In the genomic region with DNA sequence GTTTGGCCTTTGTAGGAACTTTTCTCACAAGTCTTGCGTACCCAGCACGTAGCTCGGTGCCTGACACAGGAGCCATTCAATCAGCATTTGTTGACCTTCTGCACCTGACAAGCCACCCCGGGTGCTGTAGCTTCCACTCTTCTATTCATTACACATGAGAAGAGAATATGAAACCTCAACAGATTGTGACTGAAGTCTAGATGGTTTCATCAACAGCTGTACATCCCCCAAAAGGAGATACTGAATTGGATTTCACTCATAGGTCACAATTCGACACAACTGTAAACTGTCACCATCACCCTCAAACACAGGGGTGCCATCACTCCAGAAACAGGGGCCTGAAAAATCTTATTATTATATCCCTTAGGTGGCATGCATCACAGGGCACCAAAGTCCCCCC, we compare ENCODE assay signal across 16 cellular contexts.
DNase-seq lines count a peak whose midpoint lies in the region; ATAC-seq and TF ChIP-seq lines count a peak whose summit lies in the region.
"Had no signal": no experiment of that assay in that cellular context is flagged by ENCODE, and none has a peak within 500 bp of the region (broad histone marks: within the 10 kb centered on the region; RNA-seq: fewer than 3 reads in every experiment).

No MANE protein-coding gene starts in this region.

- H3K4me1 Mint-ChIP-seq in activated T-cell treated with anti-CD3 and anti-CD28 coated beads, Interleukin-2, amount 50 U/mL, for 72 hours (ENCODE audit: low read depth) = peaks cover 16% of the 10 kb centered on the region
- no peaks in the 10 kb centered on the region for H3K4me1 Mint-ChIP-seq in activated T-cell treated with anti-CD3 and anti-CD28 coated beads, Interleukin-2, amount 50 U/mL, for 4 hours (ENCODE audit: low read depth)
- H3K4me1 Mint-ChIP-seq: CD8-positive, alpha-beta memory T cell had no signal

- H3K36me3 Mint-ChIP-seq in activated T-cell treated with anti-CD3 and anti-CD28 coated beads, Interleukin-2, amount 50 U/mL, for 72 hours (ENCODE audit: insufficient read depth in 2 of 2) = no peaks in the 10 kb centered on the region
- no peaks in the 10 kb centered on the region for H3K36me3 Mint-ChIP-seq in activated T-cell treated with anti-CD3 and anti-CD28 coated beads, Interleukin-2, amount 50 U/mL, for 4 hours (ENCODE audit: insufficient read depth)
- H3K36me3 Mint-ChIP-seq: CD8-positive, alpha-beta memory T cell had no signal

- no peak overlapping the region for H4K91ac ChIP-seq in neuronal stem cell (ENCODE audit: low read depth, low read length, poor library complexity)

- peak overlapping the region; percentile 70; the same call in 1 of the 2 replicates for H3K27ac ChIP-seq in Panc1 (ENCODE audit: low read length)
- no peak overlapping the region for H3K27ac ChIP-seq in neuronal stem cell (replicated peaks; ENCODE audit: low read length)
- H3K27ac ChIP-seq: 22Rv1, BLaER1 had no signal

- H3K27me3 Mint-ChIP-seq in activated T-cell treated with anti-CD3 and anti-CD28 coated beads, Interleukin-2, amount 50 U/mL, for 72 hours (ENCODE audit: low read depth) = no peaks in the 10 kb centered on the region
- H3K27me3 Mint-ChIP-seq in activated T-cell treated with anti-CD3 and anti-CD28 coated beads, Interleukin-2, amount 50 U/mL, for 4 hours (ENCODE audit: low read depth) = no peaks in the 10 kb centered on the region

- no peak overlapping the region for H3K14ac ChIP-seq in neuronal stem cell (ENCODE audit: low read length)

- CTCF ChIA-PET in Panc1 (lab: Charles Lee) = no interaction called here

- no peak overlapping the region for H2BK12ac ChIP-seq in neuronal stem cell (ENCODE audit: low read length)

- H2AFZ ChIP-seq in neuronal stem cell (ENCODE audit: low read length) = peak overlapping the region; percentile 15

- no peak for TF ChIP-seq CTCF in Panc1 (IDR thresholded peaks at IDR 0.05)

- no peak overlapping the region for H4K8ac ChIP-seq in neuronal stem cell (ENCODE audit: low read depth, low read length)

- no peak overlapping the region for H2BK15ac ChIP-seq in neuronal stem cell (ENCODE audit: low read length)

- no peak overlapping the region for H3K27ac Mint-ChIP-seq in activated T-cell treated with anti-CD3 and anti-CD28 coated beads, Interleukin-2, amount 50 U/mL, for 72 hours
- H3K27ac Mint-ChIP-seq: HFFc6 had no signal

- H2BK120ac ChIP-seq in neuronal stem cell (ENCODE audit: low read depth, low read length) = no peak overlapping the region

- peak; percentile 40 for DNase-seq in NCI-H2171 treated with DMSO at 0.1 percent for 48 hours (lab: John Stamatoyannopoulos, UW)
- DNase-seq in NCI-H2171 (lab: John Stamatoyannopoulos, UW) = no peak
- DNase-seq in activated T-cell treated with anti-CD3 and anti-CD28 coated beads, Interleukin-2, amount 50 U/mL, for 72 hours = no peak
- DNase-seq in activated T-cell treated with anti-CD3 and anti-CD28 coated beads, Interleukin-2, amount 50 U/mL, for 4 hours = no peak
- DNase-seq in Panc1 (ENCODE audit: low read depth, low spot score) = no peak
- no peak for DNase-seq in neuronal stem cell (ENCODE audit: low spot score)
- DNase-seq in activated gamma-delta T cell (lab: John Stamatoyannopoulos, UW) = no peak
- DNase-seq: Caco-2; CD8-positive, alpha-beta memory T cell; DND-41; GDM1; HCEC 1CT; HFFc6 had no signal

- H3K4me3 ChIP-seq in Panc1 (ENCODE audit: low read depth in 2 of 2, low read length in 2 of 2) (no peak overlapping the region), neuronal stem cell (ENCODE audit: low read length in 2 of 2) (no peak overlapping the region)
- H3K4me3 ChIP-seq: BLaER1 had no signal

- peak; percentile 45 to 74 for ATAC-seq in activated T-cell treated with anti-CD3 and anti-CD28 coated beads, Interleukin-2, amount 50 U/mL, for 72 hours (replicated peaks in 1 of 2)
- no peak for ATAC-seq in activated T-cell treated with anti-CD3 and anti-CD28 coated beads, Interleukin-2, amount 50 U/mL, for 4 hours
- ATAC-seq in Panc1 = no peak
- no peak for ATAC-seq in GM18511 (IDR thresholded peaks at IDR 0.05; ENCODE audit: unreplicated experiment)

- no peak overlapping the region for H3K4ac ChIP-seq in neuronal stem cell (ENCODE audit: low read length)

- H3K9me3 ChIP-seq in Panc1 (ENCODE audit: control insufficient read depth, insufficient read depth, low read depth, low read length) = no peaks in the 10 kb centered on the region
- no peaks in the 10 kb centered on the region for H3K9me3 ChIP-seq in neuronal stem cell (replicated peaks in 1 of 2; ENCODE audit: control insufficient read depth in 2 of 2, insufficient read depth in 1 of 2, low read depth in 1 of 2, low read length in 2 of 2)
- H3K9me3 ChIP-seq: BLaER1, Caco-2 had no signal

- BruUV-seq in Panc1 (replicated peaks; lab: Mats Ljungman, UMichigan) = no TSS peak

- H3K9me3 Mint-ChIP-seq in activated T-cell treated with anti-CD3 and anti-CD28 coated beads, Interleukin-2, amount 50 U/mL, for 72 hours = no peaks in the 10 kb centered on the region
- H3K9me3 Mint-ChIP-seq in activated T-cell treated with anti-CD3 and anti-CD28 coated beads, Interleukin-2, amount 50 U/mL, for 4 hours = no peaks in the 10 kb centered on the region
- H3K9me3 Mint-ChIP-seq: CD8-positive, alpha-beta memory T cell; HFFc6 had no signal

- H3K79me1 ChIP-seq in neuronal stem cell (ENCODE audit: low read depth, low read length) = no peaks in the 10 kb centered on the region

- H3K9ac ChIP-seq in neuronal stem cell (ENCODE audit: low read depth, low read length, poor library complexity) = no peak overlapping the region
- H3K9ac ChIP-seq: BLaER1 had no signal

- intact Hi-C loops in Panc1 (cut with micrococcal nuclease; ENCODE audit: unreplicated experiment) = no loop called here

- H3K27me3 ChIP-seq in Panc1 (ENCODE audit: control insufficient read depth, insufficient read depth, low read length) (no peaks in the 10 kb centered on the region), neuronal stem cell (ENCODE audit: control insufficient read depth in 3 of 3, insufficient read depth in 3 of 3, low read depth in 1 of 3, low read length in 3 of 3) (no peaks in the 10 kb centered on the region)
- H3K27me3 ChIP-seq: BLaER1 had no signal

- WGBS in neuronal stem cell (ENCODE audit: extremely low coverage in 2 of 2, insufficient read length in 2 of 2, insufficient replicate concordance in 1 of 2), 2 donors = no CpG with 5 or more reads among the region's 5 CpGs

- H3K18ac ChIP-seq in neuronal stem cell (ENCODE audit: low read length) = no peak overlapping the region

- no peak overlapping the region for H3K4me3 Mint-ChIP-seq in activated T-cell treated with anti-CD3 and anti-CD28 coated beads, Interleukin-2, amount 50 U/mL, for 72 hours
- no peak overlapping the region for H3K4me3 Mint-ChIP-seq in activated T-cell treated with anti-CD3 and anti-CD28 coated beads, Interleukin-2, amount 50 U/mL, for 4 hours
- H3K4me3 Mint-ChIP-seq: CD8-positive, alpha-beta memory T cell; HFFc6 had no signal

- H3K36me3 ChIP-seq in Panc1 (ENCODE audit: control insufficient read depth, insufficient read depth, low read length) (no peaks in the 10 kb centered on the region), neuronal stem cell (replicated peaks in 1 of 2; ENCODE audit: control insufficient read depth in 2 of 2, insufficient read depth in 2 of 2, low read length in 2 of 2) (no peaks in the 10 kb centered on the region)
- H3K36me3 ChIP-seq: BLaER1 had no signal

- H3K4me1 ChIP-seq in Panc1 (ENCODE audit: control insufficient read depth, insufficient read depth, low read length) (peaks cover 21% of the 10 kb centered on the region), neuronal stem cell (ENCODE audit: control insufficient read depth in 2 of 2, insufficient read depth in 1 of 2, low read depth in 1 of 2, low read length in 2 of 2) (no peaks in the 10 kb centered on the region)

- no peak overlapping the region for H3K4me2 ChIP-seq in neuronal stem cell (ENCODE audit: insufficient read depth, low read length, poor library complexity, severe bottlenecking)
- H3K4me2 ChIP-seq: BLaER1 had no signal

- no peak overlapping the region for H2BK5ac ChIP-seq in neuronal stem cell (ENCODE audit: low read length)

- no peak overlapping the region for H2AK5ac ChIP-seq in neuronal stem cell (ENCODE audit: low read depth, low read length)

- POLR2A ChIA-PET in Panc1 (lab: Charles Lee) = interaction anchor here (0.6 kb wide), 1 partner anchor 16 kb away, joined by 12 read pairs; no protein-coding TSS in a partner anchor

- no peak overlapping the region for H3K23ac ChIP-seq in neuronal stem cell (ENCODE audit: low read depth, low read length, poor library complexity)

- in situ Hi-C loops in Panc1 (cut with HindIII; ENCODE audit: low pct_unique_long_range_greater_than_20kb, low sequenced_read_pairs) = no loop called here

Comparison
In these comparisons a context has a peak if more than half of its experiments do, and no peak if none do; other contexts are left out.
1. ATAC-seq: peak in activated T-cell treated with anti-CD3 and anti-CD28 coated beads, Interleukin-2, amount 50 U/mL, for 72 hours (2 of 2); none in activated T-cell treated with anti-CD3 and anti-CD28 coated beads, Interleukin-2, amount 50 U/mL, for 4 hours (0 of 2), Panc1 (single experiment) and GM18511 (single experiment).